Comparison of ENCODE assay signal across 11 cellular contexts in the genomic region with DNA sequence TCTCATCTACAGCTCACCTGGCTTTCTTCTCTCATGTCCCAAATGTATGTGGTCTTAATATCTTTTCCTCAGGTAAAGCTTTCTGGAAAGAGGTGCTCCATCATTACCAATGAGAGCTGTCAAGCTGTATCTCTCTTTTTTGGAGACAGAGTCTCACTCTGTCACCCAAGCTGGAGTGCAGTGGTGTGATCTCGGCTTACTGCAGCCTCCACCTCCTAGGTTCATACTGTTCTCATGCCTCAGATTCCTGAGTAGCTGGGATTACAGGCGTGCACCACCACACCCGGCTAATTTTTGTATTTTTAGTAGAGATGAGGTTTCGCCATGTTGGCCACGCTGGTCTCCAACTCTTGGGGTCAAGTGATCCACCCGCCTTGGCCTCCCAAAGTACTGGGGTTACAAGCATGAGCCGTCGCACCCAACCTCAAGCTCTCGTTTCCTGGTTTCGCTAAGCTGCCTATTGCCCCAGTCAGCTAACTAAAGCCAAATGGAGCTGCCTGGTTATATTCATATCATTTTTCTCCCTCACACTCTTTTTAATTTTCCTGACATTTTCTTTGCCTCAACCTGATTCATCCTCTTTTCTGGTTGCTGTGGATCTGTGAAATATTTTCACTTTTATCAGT.
"Had no signal": no experiment of that assay in that cellular context is flagged by ENCODE, and none has a peak within 500 bp of the region (broad histone marks: within the 10 kb centered on the region; RNA-seq: fewer than 3 reads in every experiment).

No MANE protein-coding gene starts in this region.

- H3K4me1 ChIP-seq: left lung, pancreas had no signal

- DNase-seq: activated CD4-positive, alpha-beta T cell treated with anti-CD3 and anti-CD28 coated beads, Interleukin-2, amount 50 U/mL, for 1 hour; activated CD8-positive, alpha-beta memory T cell treated with anti-CD3 and anti-CD28 coated beads for 24 hours; activated gamma-delta T cell treated with Interleukin-2 at 50 U/mL for 16 hours; amniotic stem cell; left lung; naive B cell; stimulated activated naive B cell treated with anti-CD40 and anti-IgM and Interleukin-4, amounts not matched to agents 10 μg/mL and 1 μg/mL and 100 μg/mL, for 72 hours had no signal

- H3K36me3 ChIP-seq: pancreas had no signal

- ATAC-seq: left lung; pancreas; stimulated activated naive B cell treated with anti-CD40 and anti-IgM and Interleukin-4, amounts not matched to agents 10 μg/mL and 1 μg/mL and 100 μg/mL, for 72 hours had no signal

- H2AFZ ChIP-seq: hepatocyte had no signal

- H3K27me3 ChIP-seq: esophagus muscularis mucosa, hepatocyte, left lung, pancreas, tibial nerve had no signal

- H3K4me2 ChIP-seq: hepatocyte had no signal

- H3K4me3 ChIP-seq: esophagus muscularis mucosa, hepatocyte, left lung, pancreas, tibial nerve had no signal

- H3K27ac ChIP-seq: esophagus muscularis mucosa, hepatocyte, left lung, pancreas, tibial nerve had no signal

- H3K9me3 ChIP-seq: esophagus muscularis mucosa, left lung, pancreas, tibial nerve had no signal
